In the genomic region with DNA sequence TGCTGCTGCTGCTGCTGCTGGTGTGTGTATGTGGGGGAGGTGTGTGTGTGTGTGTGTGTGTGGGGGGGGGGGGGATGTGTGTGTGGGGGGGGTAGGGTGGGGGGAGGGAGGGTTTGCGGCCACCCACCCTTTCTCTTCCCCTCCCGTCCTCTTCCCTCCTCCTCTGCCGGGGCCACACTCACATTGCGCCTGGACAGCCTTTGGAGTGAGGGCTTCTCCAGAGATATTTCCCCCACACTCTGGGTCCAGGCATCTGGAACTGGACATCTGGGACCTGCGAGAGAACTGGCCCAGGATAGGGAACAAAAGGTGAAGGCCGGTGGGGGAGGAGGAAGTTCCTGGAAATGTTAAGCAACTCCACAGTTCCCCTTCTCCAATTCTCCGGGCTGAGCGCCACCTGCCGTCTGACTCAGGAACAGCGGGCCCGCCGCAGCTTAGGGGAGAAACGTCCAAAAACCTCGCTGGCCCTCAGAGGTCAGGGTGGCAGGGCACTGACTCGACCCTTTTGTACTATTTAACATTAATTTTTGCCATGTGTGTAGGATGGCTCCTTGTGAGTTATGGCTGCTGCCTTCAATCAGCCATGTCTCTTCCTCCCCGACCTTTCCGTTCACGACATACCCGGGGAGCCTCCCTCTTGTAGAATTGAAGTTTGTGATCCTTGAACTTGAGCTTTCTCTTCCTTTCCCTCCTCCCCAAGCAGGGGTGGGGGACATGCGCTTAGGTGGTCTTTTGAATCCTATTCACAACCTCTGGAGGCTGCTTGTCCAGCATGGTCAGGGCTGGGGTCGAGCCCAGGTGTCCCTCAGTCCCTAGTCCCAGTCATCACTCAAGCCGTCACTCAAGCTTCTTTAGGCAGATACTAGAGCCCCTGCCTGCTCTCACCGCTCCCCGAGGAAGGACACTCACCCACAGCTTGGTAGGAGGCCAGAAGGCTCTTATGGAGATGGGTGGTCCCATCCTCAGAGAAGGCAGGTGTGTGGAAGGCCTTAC, we compare ENCODE assay signal across 8 cellular contexts. TPM values are rescaled to one million over a fixed set of nuclear protein-coding genes. Genes with fewer than 3 reads are reported as not detected.
A peak's percentile ranks its signal among the peaks of the same experiment; 100 is the strongest.
DNase-seq lines count a peak whose midpoint lies in the region; ATAC-seq, FAIRE-seq and TF ChIP-seq lines count a peak whose summit lies in the region.

A gene with protein sequence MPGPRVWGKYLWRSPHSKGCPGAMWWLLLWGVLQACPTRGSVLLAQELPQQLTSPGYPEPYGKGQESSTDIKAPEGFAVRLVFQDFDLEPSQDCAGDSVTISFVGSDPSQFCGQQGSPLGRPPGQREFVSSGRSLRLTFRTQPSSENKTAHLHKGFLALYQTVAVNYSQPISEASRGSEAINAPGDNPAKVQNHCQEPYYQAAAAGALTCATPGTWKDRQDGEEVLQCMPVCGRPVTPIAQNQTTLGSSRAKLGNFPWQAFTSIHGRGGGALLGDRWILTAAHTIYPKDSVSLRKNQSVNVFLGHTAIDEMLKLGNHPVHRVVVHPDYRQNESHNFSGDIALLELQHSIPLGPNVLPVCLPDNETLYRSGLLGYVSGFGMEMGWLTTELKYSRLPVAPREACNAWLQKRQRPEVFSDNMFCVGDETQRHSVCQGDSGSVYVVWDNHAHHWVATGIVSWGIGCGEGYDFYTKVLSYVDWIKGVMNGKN (minus strand): TSS at position 287 of the 993 bp plus-strand sequence. CDS start 34 bp downstream, at position 253.

- peaks cover 28% of the 10 kb centered on the region for H3K36me3 Mint-ChIP-seq in activated naive CD8-positive, alpha-beta T cell treated with anti-CD3 and anti-CD28 coated beads for 36 hours

- H3K79me2 ChIP-seq in SU-DHL-6 (ENCODE audit: insufficient read depth, low read length): no peaks in the 10 kb centered on the region

- peak; percentile 89 for ATAC-seq in Right ventricle myocardium inferior
- ATAC-seq in pancreas: peak; percentile 79 to 88 (median 86)
- ATAC-seq in thoracic aorta (ENCODE audit: insufficient number of reproducible peaks, low FRiP score, low read depth): peak; percentile 83

- TF ChIP-seq POLR2A in GM18951 (IDR thresholded peaks at IDR 0.05; ENCODE audit: extremely low read depth, insufficient read depth, insufficient read length): peak; percentile 16

- H4K20me1 ChIP-seq in SU-DHL-6 (ENCODE audit: low read depth, low read length): no peaks in the 10 kb centered on the region

- FAIRE-seq in pancreas (lab: Jason Lieb, UNC): no peak

- WGBS in pancreas, 2 donors: 25% methylated on average over 23 to 24 of the region's 24 CpGs

- peak within 1 kb of the TSS; percentile 82 for H3K9ac ChIP-seq in SU-DHL-6 (ENCODE audit: low read length)

- H3K4me3 ChIP-seq in SU-DHL-6 (ENCODE audit: insufficient read depth, low read length, poor library complexity, severe bottlenecking) (peak within 1 kb of the TSS; percentile 79), pancreas (peak within 1 kb of the TSS; percentile 39 to 71 (median 54)), thoracic aorta (peak within 1 kb of the TSS; percentile 78)

- peaks cover 26% of the 10 kb centered on the region for H3K4me1 Mint-ChIP-seq in activated naive CD8-positive, alpha-beta T cell treated with anti-CD3 and anti-CD28 coated beads for 36 hours

- DNase-seq in A172 (ENCODE audit: low spot score) (peak; percentile 67), NCI-H1092 treated with DMSO at 0.1 percent for 48 hours (lab: John Stamatoyannopoulos, UW) (peak; percentile 53), Right ventricle myocardium inferior (ENCODE audit: missing footprints) (peak; percentile 96), pancreas (peak; percentile 90 to 99 (median 93)), thoracic aorta (ENCODE audit: low spot score) (peak; percentile 82)
- DNase-seq in activated naive CD8-positive, alpha-beta T cell treated with anti-CD3 and anti-CD28 coated beads for 36 hours: peak; percentile 79

- H3K27ac ChIP-seq in SU-DHL-6 (ENCODE audit: low read depth, low read length) (peak within 1 kb of the TSS; percentile 49; the same call in 1 of the 2 replicates), pancreas (peak within 1 kb of the TSS; percentile 69 to 98 (median 91)), thoracic aorta (peak within 1 kb of the TSS; percentile 93 to 99)

- H3K4me3 Mint-ChIP-seq in activated naive CD8-positive, alpha-beta T cell treated with anti-CD3 and anti-CD28 coated beads for 36 hours: peak within 1 kb of the TSS; percentile 95

- H3K9me3 ChIP-seq in SU-DHL-6 (ENCODE audit: insufficient read depth, low read length) (peaks cover 7% of the 10 kb centered on the region), pancreas (no peaks in the 10 kb centered on the region), thoracic aorta (no peaks in the 10 kb centered on the region)

- H2AFZ ChIP-seq in SU-DHL-6 (ENCODE audit: low read depth, low read length, severe bottlenecking): peak within 1 kb of the TSS; percentile 88

- no peaks in the 10 kb centered on the region; the same call in 1 of the 2 replicates for H3F3A ChIP-seq in SU-DHL-6 (ENCODE audit: insufficient read depth)

- intact Hi-C loops in Right ventricle myocardium inferior (cut with DNase I): loop anchor here (2.0 to 10.0 kb wide), 3 partner anchors 48 to 234 kb away; a partner anchor contains a TSS
- intact Hi-C loops in pancreas (cut with DNase I): loop anchor here in 1 of 3 donors (10.0 kb wide), 1 partner anchor 164 kb away; a partner anchor contains a TSS

- H3K27ac Mint-ChIP-seq in activated naive CD8-positive, alpha-beta T cell treated with anti-CD3 and anti-CD28 coated beads for 36 hours: peak within 1 kb of the TSS; percentile 94

- H3K4me1 ChIP-seq in pancreas (peaks cover 5 to 17% (median 16%) of the 10 kb centered on the region in 3 donors), thoracic aorta (ENCODE audit: control insufficient read depth in 1 of 2, low read depth in 2 of 2) (peaks cover 10 to 24% of the 10 kb centered on the region in 2 donors)

- in situ Hi-C loops in GM18951 (cut with MboI; ENCODE audit: low sequenced_read_pairs, unreplicated experiment): loop anchor here (10.0 kb wide), 1 partner anchor 164 kb away; a partner anchor contains a TSS

- peak within 1 kb of the TSS; percentile 99 for H3K4me2 ChIP-seq in SU-DHL-6 (ENCODE audit: low read depth, low read length, poor library complexity, severe bottlenecking)

- peak; percentile 89 for TF ChIP-seq CTCF in SU-DHL-6 (IDR thresholded peaks at IDR 0.05; ENCODE audit: insufficient read depth, low read length, poor library complexity, severe bottlenecking)
- TF ChIP-seq CTCF in pancreas (IDR thresholded peaks at IDR 0.05): peak; percentile 93 to 98 (median 97)
- TF ChIP-seq CTCF in thoracic aorta (IDR thresholded peaks at IDR 0.05): peak; percentile 98

- H3K9me3 Mint-ChIP-seq in activated naive CD8-positive, alpha-beta T cell treated with anti-CD3 and anti-CD28 coated beads for 36 hours: peaks cover 16% of the 10 kb centered on the region

- H3K27me3 Mint-ChIP-seq in activated naive CD8-positive, alpha-beta T cell treated with anti-CD3 and anti-CD28 coated beads for 36 hours: no peaks in the 10 kb centered on the region

- H3K36me3 ChIP-seq in SU-DHL-6 (ENCODE audit: low read length) (no peaks in the 10 kb centered on the region; the same call in 1 of the 2 replicates), pancreas (no peaks in the 10 kb centered on the region), thoracic aorta (no peaks in the 10 kb centered on the region)

- no peaks in the 10 kb centered on the region for H3K9me2 ChIP-seq in SU-DHL-6 (replicated peaks; ENCODE audit: insufficient read depth, low read length)

- no peaks in the 10 kb centered on the region for H3K27me3 ChIP-seq in SU-DHL-6 (ENCODE audit: low read length)
- no peaks in the 10 kb centered on the region for H3K27me3 ChIP-seq in pancreas
- H3K27me3 ChIP-seq in thoracic aorta (replicated peaks; ENCODE audit: insufficient read depth): no peaks in the 10 kb centered on the region

RNA-seq across cellular contexts. Expression of the gene that starts here (rescaled TPM):
- total RNA-seq in A172 (2014; rRNA removed; shearing (Covaris generic)): 5.8 and 11.0 TPM in 2 replicates
- total RNA-seq in activated naive CD8-positive, alpha-beta T cell treated with anti-CD3 and anti-CD28 coated beads for 36 hours: 10 to 100 TPM in 1 of 2 experiments, 1 to 10 TPM in 1; 8.6 to 10.1 TPM
- total RNA-seq in Right ventricle myocardium inferior (14.4 TPM), pancreas (10 to 100 TPM; 36.8 to 57.7 (median 44.7) TPM), thoracic aorta (100 to 1,000 TPM; 126 to 134 TPM)
- 10 to 100 TPM; 36.5 to 60.5 TPM for polyA plus RNA-seq in pancreas

Comparison
In these comparisons a context has a peak if more than half of its experiments do, and no peak if none do; other contexts are left out.
1. Peak in every context shown above with its lines: DNase-seq, ATAC-seq, H3K4me3 ChIP-seq and H3K27ac ChIP-seq.